Comparison of ENCODE assay signal across 1 cellular context in genomic region chr11:47177846-47178245, GRCh38.
TF ChIP-seq lines count a peak whose summit lies in the region.

No MANE protein-coding gene starts in this region.

TF ChIP-seq in GM12878, 131 proteins besides CTCF, POLR2A, EP300 and RAD21:
- no peak for TF ChIP-seq ZBED1 (IDR thresholded peaks at IDR 0.05; ENCODE audit: borderline replicate concordance)
- TF ChIP-seq SREBF1 (IDR thresholded peaks at IDR 0.05; ENCODE audit: low read length): no peak
- no peak for TF ChIP-seq KLF5 (IDR thresholded peaks at IDR 0.05; ENCODE audit: partially characterized antibody)
- no peak for TF ChIP-seq DPF2 (IDR thresholded peaks at IDR 0.05)
- TF ChIP-seq PRDM15 (CRISPR knock-in tag; IDR thresholded peaks at IDR 0.05): no peak
- TF ChIP-seq RCOR1 (conservative IDR thresholded peaks at IDR 0.05; ENCODE audit: low read depth, low read length): no peak
- TF ChIP-seq STAT1 (conservative IDR thresholded peaks at IDR 0.05): no peak
- no peak for TF ChIP-seq ESRRA (IDR thresholded peaks at IDR 0.05; ENCODE audit: low read length)
- TF ChIP-seq E4F1 (IDR thresholded peaks at IDR 0.05; ENCODE audit: borderline replicate concordance, partially characterized antibody): no peak
- no peak for TF ChIP-seq ELK1 (IDR thresholded peaks at IDR 0.05; ENCODE audit: low read depth, low read length)
- no peak for TF ChIP-seq CREB1 (IDR thresholded peaks at IDR 0.05; ENCODE audit: low read depth)
- no peak for TF ChIP-seq FOS (IDR thresholded peaks at IDR 0.05; ENCODE audit: borderline replicate concordance, extremely low read depth, insufficient read length)
- no peak for TF ChIP-seq ZNF217 (IDR thresholded peaks at IDR 0.05)
- TF ChIP-seq MLLT1 (IDR thresholded peaks at IDR 0.05): no peak
